ENCODE assay signal across 8 cellular contexts in genomic region chr13:111071120-111071519, GRCh38. TPM values are rescaled to one million over a fixed set of nuclear protein-coding genes. Genes with fewer than 3 reads are reported as not detected.
DNase-seq lines count a peak whose midpoint lies in the region; ATAC-seq and TF ChIP-seq lines count a peak whose summit lies in the region.
"Not testable (repeated sequence)": the region's sequence is repeated elsewhere in the genome, so short reads cannot be mapped to it uniquely, and the experiment has no call there.

No MANE protein-coding gene starts in this region.

- H3K4me3 Mint-ChIP-seq in HFFc6; activated CD4-positive, alpha-beta T cell treated with anti-CD3 and anti-CD28 coated beads for 36 hours; endodermal cell: not testable (repeated sequence)

- not testable (repeated sequence) for H3K4me1 ChIP-seq in endodermal cell (ENCODE audit: control insufficient read depth, insufficient read depth, low read length)
- peaks cover 12% of the 10 kb centered on the region for H3K4me1 ChIP-seq in lower lobe of right lung

- not testable (repeated sequence) for H3K4me1 Mint-ChIP-seq in HFFc6 (ENCODE audit: low read depth); activated CD4-positive, alpha-beta T cell treated with anti-CD3 and anti-CD28 coated beads for 36 hours; endodermal cell

- DNase-seq in ACHN (peak; percentile 29), ELR (ENCODE audit: low read depth) (peak; percentile 17), NB4 (ENCODE audit: low read depth) (peak; percentile 27), RPMI8226 (peak; percentile 10)
- not testable (repeated sequence) for DNase-seq in HFFc6, endodermal cell, lower lobe of right lung
- peak; percentile 38 for DNase-seq in activated CD4-positive, alpha-beta T cell treated with anti-CD3 and anti-CD28 coated beads for 36 hours

- H3K36me3 ChIP-seq in endodermal cell (ENCODE audit: control insufficient read depth, insufficient read depth, low read length); lower lobe of right lung: not testable (repeated sequence)

- ATAC-seq in activated CD4-positive, alpha-beta T cell treated with anti-CD3 and anti-CD28 coated beads for 36 hours; lower lobe of right lung: not testable (repeated sequence)

- WGBS in endodermal cell (ENCODE audit: insufficient coverage in 1 of 2, insufficient read length in 1 of 2), 2 experiments = 72 to 88% methylated on average over 2 to 4 of the region's 4 CpGs

- TF ChIP-seq POLR2A in NB4 (IDR thresholded peaks at IDR 0.05; ENCODE audit: extremely low read depth, insufficient read length) = not testable (repeated sequence)

- H3K9me3 Mint-ChIP-seq in HFFc6 (peaks cover 30% of the 10 kb centered on the region), endodermal cell (peaks cover 51% of the 10 kb centered on the region)
- H3K9me3 Mint-ChIP-seq in activated CD4-positive, alpha-beta T cell treated with anti-CD3 and anti-CD28 coated beads for 36 hours (ENCODE audit: low read depth) = peaks cover 33% of the 10 kb centered on the region

- not testable (repeated sequence) for H3K27ac ChIP-seq in endodermal cell (ENCODE audit: low read depth, low read length); lower lobe of right lung

- TF ChIP-seq CTCF in HFFc6 (IDR thresholded peaks at IDR 0.05) (peak; percentile 66), endodermal cell (conservative IDR thresholded peaks at IDR 0.05) (peak; percentile 23), lower lobe of right lung (IDR thresholded peaks at IDR 0.05) (peak; percentile 6)
- not testable (repeated sequence) for TF ChIP-seq CTCF in NB4 (IDR thresholded peaks at IDR 0.05; ENCODE audit: low read depth, low read length)

- intact Hi-C loops in activated CD4-positive, alpha-beta T cell treated with anti-CD3 and anti-CD28 coated beads for 36 hours (cut with DNase I, micrococcal nuclease); lower lobe of right lung (cut with DNase I): not testable (repeated sequence)

- not testable (repeated sequence) for H3K27ac Mint-ChIP-seq in HFFc6; activated CD4-positive, alpha-beta T cell treated with anti-CD3 and anti-CD28 coated beads for 36 hours; endodermal cell

- H3K27me3 Mint-ChIP-seq in HFFc6 (ENCODE audit: insufficient read depth) (peaks cover 13% of the 10 kb centered on the region), endodermal cell (ENCODE audit: insufficient read depth) (peaks cover 39% of the 10 kb centered on the region)
- peaks cover 23% of the 10 kb centered on the region for H3K27me3 Mint-ChIP-seq in activated CD4-positive, alpha-beta T cell treated with anti-CD3 and anti-CD28 coated beads for 36 hours

- H3K4me3 ChIP-seq in NB4 (ENCODE audit: low read depth, low read length); endodermal cell (ENCODE audit: low read length); lower lobe of right lung: not testable (repeated sequence)

- in situ Hi-C loops in ACHN (cut with HindIII; ENCODE audit: low pct_ligation_motif_present, low pct_unique_long_range_greater_than_20kb, low sequenced_read_pairs) = not testable (repeated sequence)

- H3K36me3 Mint-ChIP-seq in HFFc6 (ENCODE audit: low read depth) = peaks cover 18% of the 10 kb centered on the region; the same call in 1 of the 2 replicates
- H3K36me3 Mint-ChIP-seq in activated CD4-positive, alpha-beta T cell treated with anti-CD3 and anti-CD28 coated beads for 36 hours (ENCODE audit: low read depth); endodermal cell (ENCODE audit: low read depth): not testable (repeated sequence)

- H3K27me3 ChIP-seq in endodermal cell (ENCODE audit: control insufficient read depth, insufficient read depth, low read length, poor library complexity, severe bottlenecking) (peaks cover 17% of the 10 kb centered on the region), lower lobe of right lung (ENCODE audit: low read depth) (peaks cover 14% of the 10 kb centered on the region)

- POLR2A ChIA-PET in activated CD4-positive, alpha-beta T cell treated with anti-CD3 and anti-CD28 coated beads for 36 hours (lab: Charles Lee) = not testable (repeated sequence)

- H3K9me3 ChIP-seq in endodermal cell (ENCODE audit: control insufficient read depth, low read length) = peaks cover 54% of the 10 kb centered on the region
- H3K9me3 ChIP-seq in lower lobe of right lung = peaks cover 13% of the 10 kb centered on the region

- H3K9ac ChIP-seq in endodermal cell (ENCODE audit: extremely low read depth, low read length, poor library complexity, severe bottlenecking) = not testable (repeated sequence)

- CTCF ChIA-PET in activated CD4-positive, alpha-beta T cell treated with anti-CD3 and anti-CD28 coated beads for 36 hours (lab: Charles Lee) = interaction anchor here (0.6 to 1.1 kb wide), 3 partner anchors 96 to 1373 kb away, joined by 3 read pairs; no protein-coding TSS in a partner anchor

RNA-seq across cellular contexts. Expression of gene ARHGEF7, which starts 44.0 kb away (rescaled TPM):
- 10 to 100 TPM; 32.3 to 38.1 (median 35.0) TPM for total RNA-seq in HFFc6 (2021; fragmentation: NEBNext Ultra II Directional; extraction: Animal tissue kit (Norgen Biotek cat#: 25700))
- 10 to 100 TPM; 66.9 to 70.2 TPM for total RNA-seq in activated CD4-positive, alpha-beta T cell treated with anti-CD3 and anti-CD28 coated beads for 36 hours
- total RNA-seq in endodermal cell = 10 to 100 TPM; 49.5 to 53.5 TPM
- polyA plus RNA-seq in endodermal cell (2013, experiment 1 of 2) = 60.0 TPM
- polyA plus RNA-seq in endodermal cell (2013, experiment 2 of 2) = 55.0 TPM
- total RNA-seq in lower lobe of right lung = 63.7 TPM
